ENCODE assay signal across 19 cellular contexts in genomic region chr19:58307736-58308135, GRCh38. TPM values are rescaled to one million over a fixed set of nuclear protein-coding genes. Genes with fewer than 3 reads are reported as not detected.
DNase-seq lines count a peak whose midpoint lies in the region; ATAC-seq, FAIRE-seq and TF ChIP-seq lines count a peak whose summit lies in the region.
"Had no signal": no experiment of that assay in that cellular context is flagged by ENCODE, and none has a peak within 500 bp of the region (broad histone marks: within the 10 kb centered on the region; RNA-seq: fewer than 3 reads in every experiment).

No MANE protein-coding gene starts in this region.

- peaks cover 39% of the 10 kb centered on the region for H3K79me2 ChIP-seq in astrocyte (ENCODE audit: insufficient read depth, low read length)
- H3K79me2 ChIP-seq in neural progenitor cell (ENCODE audit: low read depth): peaks cover 27% of the 10 kb centered on the region

- no peak for DNase-seq in activated CD8-positive, alpha-beta memory T cell treated with anti-CD3 and anti-CD28 coated beads, Interleukin-2, amount 10 ng/mL, durations not matched to agents 7 days and 5 days
- no peak for DNase-seq in activated CD8-positive, alpha-beta memory T cell treated with anti-CD3 and anti-CD28 coated beads, Interleukin-2, amount 50 U/mL, for 4 hours
- no peak for DNase-seq in CD4-positive, alpha-beta T cell
- DNase-seq in astrocyte (ENCODE audit: low read depth): no peak
- no peak for DNase-seq in neural progenitor cell (ENCODE audit: low spot score)
- DNase-seq: 8988T, Calu3, DMS53, H9, NCI-H1417, NCI-H187 treated with DMSO at 0.1 percent for 48 hours, NCI-H2227 treated with DMSO at 0.1 percent for 48 hours, NCI-H524 treated with DMSO at 0.1 percent for 48 hours, SHP77 had no signal

- peaks cover 2% of the 10 kb centered on the region for H3K9me3 Mint-ChIP-seq in activated CD8-positive, alpha-beta memory T cell treated with anti-CD3 and anti-CD28 coated beads, Interleukin-2, amount 10 ng/mL, durations not matched to agents 7 days and 5 days (ENCODE audit: low read depth)
- H3K9me3 Mint-ChIP-seq in CD4-positive, alpha-beta T cell: no peaks in the 10 kb centered on the region
- H3K9me3 Mint-ChIP-seq in astrocyte (ENCODE audit: unreplicated experiment) (peaks cover 2% of the 10 kb centered on the region), neural progenitor cell (peaks cover 12% of the 10 kb centered on the region)
- H3K9me3 Mint-ChIP-seq: H9 had no signal

- peaks cover 10% of the 10 kb centered on the region for H3K4me1 ChIP-seq in astrocyte (ENCODE audit: insufficient read depth, low read length)
- H3K4me1 ChIP-seq in neural progenitor cell: peaks cover 8% of the 10 kb centered on the region

- no peaks in the 10 kb centered on the region for H3K9me3 ChIP-seq in CD4-positive, alpha-beta T cell (ENCODE audit: control insufficient read depth, low read length)
- H3K9me3 ChIP-seq in astrocyte (ENCODE audit: insufficient read depth, low read depth, low read length) (no peaks in the 10 kb centered on the region), neural progenitor cell (ENCODE audit: low read depth) (no peaks in the 10 kb centered on the region)

- H3K27me3 Mint-ChIP-seq in activated CD8-positive, alpha-beta memory T cell treated with anti-CD3 and anti-CD28 coated beads, Interleukin-2, amount 10 ng/mL, durations not matched to agents 7 days and 5 days: no peaks in the 10 kb centered on the region
- no peaks in the 10 kb centered on the region for H3K27me3 Mint-ChIP-seq in CD4-positive, alpha-beta T cell
- no peaks in the 10 kb centered on the region for H3K27me3 Mint-ChIP-seq in astrocyte (ENCODE audit: low read depth, unreplicated experiment)
- peaks cover 5% of the 10 kb centered on the region for H3K27me3 Mint-ChIP-seq in neural progenitor cell (ENCODE audit: insufficient read depth, low read depth)

- no peak for ATAC-seq in activated CD8-positive, alpha-beta memory T cell treated with anti-CD3 and anti-CD28 coated beads, Interleukin-2, amount 10 ng/mL, durations not matched to agents 7 days and 5 days
- no peak for ATAC-seq in CD4-positive, alpha-beta T cell (ENCODE audit: poor library complexity)
- ATAC-seq in GM18858 (IDR thresholded peaks at IDR 0.05; ENCODE audit: unreplicated experiment) (no peak), HG02981 (IDR thresholded peaks at IDR 0.05; ENCODE audit: unreplicated experiment) (no peak), HG03521 (IDR thresholded peaks at IDR 0.05; ENCODE audit: unreplicated experiment) (no peak)

- no peak overlapping the region for H3K4me3 Mint-ChIP-seq in activated CD8-positive, alpha-beta memory T cell treated with anti-CD3 and anti-CD28 coated beads, Interleukin-2, amount 10 ng/mL, durations not matched to agents 7 days and 5 days
- peak overlapping the region; percentile 62 for H3K4me3 Mint-ChIP-seq in CD4-positive, alpha-beta T cell
- H3K4me3 Mint-ChIP-seq in astrocyte (ENCODE audit: unreplicated experiment): no peak overlapping the region
- H3K4me3 Mint-ChIP-seq in neural progenitor cell: peak overlapping the region; percentile 53

- H3K27me3 ChIP-seq in CD4-positive, alpha-beta T cell (ENCODE audit: control insufficient read depth, insufficient read depth, low read length): no peaks in the 10 kb centered on the region
- H3K27me3 ChIP-seq in astrocyte (ENCODE audit: insufficient read depth, low read length) (no peaks in the 10 kb centered on the region), neural progenitor cell (no peaks in the 10 kb centered on the region)

- peaks cover 29% of the 10 kb centered on the region for H3F3A ChIP-seq in neural progenitor cell (ENCODE audit: low read depth)

- no peak for FAIRE-seq in astrocyte (lab: Jason Lieb, UNC)

- peak overlapping the region; percentile 52 for H3K27ac Mint-ChIP-seq in activated CD8-positive, alpha-beta memory T cell treated with anti-CD3 and anti-CD28 coated beads, Interleukin-2, amount 10 ng/mL, durations not matched to agents 7 days and 5 days
- H3K27ac Mint-ChIP-seq in CD4-positive, alpha-beta T cell: no peak overlapping the region
- H3K27ac Mint-ChIP-seq in astrocyte (ENCODE audit: unreplicated experiment): peak overlapping the region; percentile 43
- no peak overlapping the region for H3K27ac Mint-ChIP-seq in neural progenitor cell
- H3K27ac Mint-ChIP-seq: H9 had no signal

- H3K4me3 ChIP-seq in astrocyte (ENCODE audit: insufficient read depth, low read depth, low read length) (no peak overlapping the region), neural progenitor cell (no peak overlapping the region)

- CTCF ChIA-PET in activated CD8-positive, alpha-beta memory T cell treated with anti-CD3 and anti-CD28 coated beads, Interleukin-2, amount 10 ng/mL, durations not matched to agents 7 days and 5 days (lab: Charles Lee): interaction anchor here (0.9 to 2.4 kb wide), 2 partner anchors 79 to 212 kb away, joined by 3 to 6 read pairs; partner anchors contain the start of genes ZBTB45 and ZNF544
- CTCF ChIA-PET in CD4-positive, alpha-beta T cell (lab: Charles Lee): no interaction called here

- intact Hi-C loops in CD4-positive, alpha-beta T cell (cut with DNase I, micrococcal nuclease): loop anchor here in 1 of 2 experiments (2.0 to 5.0 kb wide), 3 partner anchors 125 to 210 kb away; partner anchors contain the start of genes ZBTB45, ZNF274 and ZNF324B

- H2AFZ ChIP-seq in astrocyte (ENCODE audit: low read depth, low read length): no peak overlapping the region
- no peak overlapping the region for H2AFZ ChIP-seq in neural progenitor cell (replicated peaks)

- TF ChIP-seq CTCF in CD4-positive, alpha-beta T cell (IDR thresholded peaks at IDR 0.05): no peak
- TF ChIP-seq CTCF in astrocyte (IDR thresholded peaks at IDR 0.05; ENCODE audit: insufficient read depth, low read depth, low read length): no peak
- TF ChIP-seq CTCF in neural progenitor cell (IDR thresholded peaks at IDR 0.05): no peak

- H3K9ac ChIP-seq in astrocyte (ENCODE audit: low read length): no peak overlapping the region
- H3K9ac ChIP-seq in neural progenitor cell: no peak overlapping the region
- H3K9ac ChIP-seq: KMS-11 had no signal

- no peak overlapping the region for H3K27ac ChIP-seq in CD4-positive, alpha-beta T cell (ENCODE audit: low read depth, low read length)
- H3K27ac ChIP-seq in astrocyte (ENCODE audit: low read depth, low read length) (no peak overlapping the region), neural progenitor cell (no peak overlapping the region)
- H3K27ac ChIP-seq: HL-60, KMS-11 had no signal

- H3K36me3 ChIP-seq in astrocyte (ENCODE audit: insufficient read depth, low read length): peaks cover 35% of the 10 kb centered on the region
- H3K36me3 ChIP-seq in neural progenitor cell: peaks cover 5% of the 10 kb centered on the region

- POLR2A ChIA-PET in CD4-positive, alpha-beta T cell (lab: Charles Lee): interaction anchor here (1.2 to 1.7 kb wide), 3 partner anchors 29 to 124 kb away, joined by 3 to 5 read pairs (median 4); partner anchors contain the start of genes ZNF274 and ZNF8

- H3K4me2 ChIP-seq in astrocyte (ENCODE audit: low read length): no peak overlapping the region
- H3K4me2 ChIP-seq in neural progenitor cell: no peak overlapping the region
- H3K4me2 ChIP-seq: KMS-11 had no signal

- peaks cover 31% of the 10 kb centered on the region for H4K20me1 ChIP-seq in astrocyte (ENCODE audit: insufficient read depth, low read length)
- H4K20me1 ChIP-seq in neural progenitor cell (ENCODE audit: low read depth): peaks cover 12% of the 10 kb centered on the region

- peaks cover 77% of the 10 kb centered on the region for H3K36me3 Mint-ChIP-seq in activated CD8-positive, alpha-beta memory T cell treated with anti-CD3 and anti-CD28 coated beads, Interleukin-2, amount 10 ng/mL, durations not matched to agents 7 days and 5 days
- H3K36me3 Mint-ChIP-seq in CD4-positive, alpha-beta T cell (ENCODE audit: low read depth): peaks cover 92% of the 10 kb centered on the region
- peaks cover 22% of the 10 kb centered on the region for H3K36me3 Mint-ChIP-seq in astrocyte (ENCODE audit: low read depth, unreplicated experiment)
- H3K36me3 Mint-ChIP-seq in neural progenitor cell: peaks cover 68% of the 10 kb centered on the region

- H3K4me1 Mint-ChIP-seq in activated CD8-positive, alpha-beta memory T cell treated with anti-CD3 and anti-CD28 coated beads, Interleukin-2, amount 10 ng/mL, durations not matched to agents 7 days and 5 days: peaks cover 39% of the 10 kb centered on the region
- H3K4me1 Mint-ChIP-seq in CD4-positive, alpha-beta T cell (ENCODE audit: low read depth): peaks cover 58% of the 10 kb centered on the region
- H3K4me1 Mint-ChIP-seq in astrocyte (ENCODE audit: low read depth, unreplicated experiment) (peaks cover 10% of the 10 kb centered on the region), neural progenitor cell (peaks cover 18% of the 10 kb centered on the region)

RNA-seq across cellular contexts. Expression of gene ERVK3-1, which starts 2.6 kb away (rescaled TPM):
- 10 to 100 TPM; 78.3 to 82.7 TPM for total RNA-seq in activated CD8-positive, alpha-beta memory T cell treated with anti-CD3 and anti-CD28 coated beads, Interleukin-2, amount 10 ng/mL, durations not matched to agents 7 days and 5 days
- 100 to 1,000 TPM; 150 to 153 TPM for total RNA-seq in CD4-positive, alpha-beta T cell
- total RNA-seq in astrocyte: 34.6 and 40.9 TPM in 2 replicates
- 49.8 and 49.9 TPM in 2 replicates for total RNA-seq in neural progenitor cell (ENCODE audit: low replicate concordance)

RNA-seq across cellular contexts. Expression of gene ZSCAN22, which starts 19.1 kb away (rescaled TPM):
- 1 to 10 TPM; 4.4 to 6.3 TPM for total RNA-seq in activated CD8-positive, alpha-beta memory T cell treated with anti-CD3 and anti-CD28 coated beads, Interleukin-2, amount 10 ng/mL, durations not matched to agents 7 days and 5 days
- total RNA-seq in CD4-positive, alpha-beta T cell: under 1 TPM; 0.77 to 0.81 TPM
- total RNA-seq in astrocyte (2.7 and 3.1 TPM in 2 replicates), neural progenitor cell (ENCODE audit: low replicate concordance) (1.5 and 2.4 TPM in 2 replicates)

RNA-seq across cellular contexts. Expression of gene ZNF8, which starts 29.0 kb away (rescaled TPM):
- total RNA-seq in activated CD8-positive, alpha-beta memory T cell treated with anti-CD3 and anti-CD28 coated beads, Interleukin-2, amount 10 ng/mL, durations not matched to agents 7 days and 5 days: 1 to 10 TPM; 4.8 to 5.0 TPM
- 1 to 10 TPM; 9.5 to 9.6 TPM for total RNA-seq in CD4-positive, alpha-beta T cell
- total RNA-seq in astrocyte: 10.0 and 10.4 TPM in 2 replicates
- 18.6 and 24.0 TPM in 2 replicates for total RNA-seq in neural progenitor cell (ENCODE audit: low replicate concordance)

RNA-seq across cellular contexts. Expression of gene A1BG, which starts 45.6 kb away (rescaled TPM):
- total RNA-seq in activated CD8-positive, alpha-beta memory T cell treated with anti-CD3 and anti-CD28 coated beads, Interleukin-2, amount 10 ng/mL, durations not matched to agents 7 days and 5 days: 10 to 100 TPM; 12.2 to 12.8 TPM
- 1 to 10 TPM; 7.6 to 8.4 TPM for total RNA-seq in CD4-positive, alpha-beta T cell
- total RNA-seq in astrocyte: 32.3 and 35.9 TPM in 2 replicates
- total RNA-seq in neural progenitor cell (ENCODE audit: low replicate concordance): 7.5 and 37.1 TPM in 2 replicates
- total RNA-seq: Calu3 had no signal

RNA-seq across cellular contexts. Expression of gene ZNF497, which starts 54.8 kb away (rescaled TPM):
- total RNA-seq in activated CD8-positive, alpha-beta memory T cell treated with anti-CD3 and anti-CD28 coated beads, Interleukin-2, amount 10 ng/mL, durations not matched to agents 7 days and 5 days: under 1 TPM; 0.87 to 0.91 TPM
- total RNA-seq in CD4-positive, alpha-beta T cell: under 1 TPM; 0.28 to 0.55 TPM
- total RNA-seq in astrocyte: 0.43 and 0.55 TPM in 2 replicates
- 3.7 and 8.0 TPM in 2 replicates for total RNA-seq in neural progenitor cell (ENCODE audit: low replicate concordance)

Comparison
In these comparisons a context has a peak if more than half of its experiments do, and no peak if none do; other contexts are left out.
1. H3K27ac Mint-ChIP-seq: peak in activated CD8-positive, alpha-beta memory T cell treated with anti-CD3 and anti-CD28 coated beads, Interleukin-2, amount 10 ng/mL, durations not matched to agents 7 days and 5 days (single experiment) and astrocyte (single experiment); none in CD4-positive, alpha-beta T cell (single experiment) and neural progenitor cell (single experiment).
2. H3K4me3 Mint-ChIP-seq: peak in CD4-positive, alpha-beta T cell (single experiment) and neural progenitor cell (single experiment); none in activated CD8-positive, alpha-beta memory T cell treated with anti-CD3 and anti-CD28 coated beads, Interleukin-2, amount 10 ng/mL, durations not matched to agents 7 days and 5 days (single experiment) and astrocyte (single experiment).